In genomic region chr3:98536456-98537017, GRCh38 we compare ENCODE assay signal across 12 cellular contexts. TPM values are rescaled to one million over a fixed set of nuclear protein-coding genes. Genes with fewer than 3 reads are reported as not detected.
DNase-seq lines count a peak whose midpoint lies in the region; ATAC-seq and TF ChIP-seq lines count a peak whose summit lies in the region.
"Had no signal": no experiment of that assay in that cellular context is flagged by ENCODE, and none has a peak within 500 bp of the region (broad histone marks: within the 10 kb centered on the region; RNA-seq: fewer than 3 reads in every experiment).

No MANE protein-coding gene starts in this region.

- H3K36me3 ChIP-seq in mucosa of rectum (ENCODE audit: control insufficient read depth in 2 of 2, insufficient read depth in 2 of 2, low read length in 2 of 2) (no peaks in the 10 kb centered on the region), ovary (no peaks in the 10 kb centered on the region)

- WGBS in ovary, 3 donors = 89 to 91% (median 91%) methylated on average over 6 of the region's 6 CpGs

- peak; percentile 68 for ATAC-seq in GM18867 (IDR thresholded peaks at IDR 0.05; ENCODE audit: unreplicated experiment)
- ATAC-seq in GM21576 (IDR thresholded peaks at IDR 0.05; ENCODE audit: unreplicated experiment) = peak; percentile 74
- peak; percentile 72 for ATAC-seq in HG03457 (IDR thresholded peaks at IDR 0.05; ENCODE audit: unreplicated experiment)

- TF ChIP-seq EP300 in ovary (IDR thresholded peaks at IDR 0.05) = no peak

- no peak for DNase-seq in UCSD-AML1 (lab: John Stamatoyannopoulos, UW; ENCODE audit: unreplicated experiment)
- no peak for DNase-seq in ovary
- DNase-seq in NCI-H69 (lab: John Stamatoyannopoulos, UW) = no peak
- DNase-seq: HCEC 1CT; OCI-M1; stimulated activated naive CD4-positive, alpha-beta T cell had no signal

- H3K4me1 ChIP-seq in mucosa of rectum (ENCODE audit: control insufficient read depth in 2 of 2, insufficient read depth in 2 of 2, low read length in 2 of 2) (no peaks in the 10 kb centered on the region), ovary (ENCODE audit: insufficient read depth) (no peaks in the 10 kb centered on the region)
- H3K4me1 ChIP-seq: parathyroid adenoma had no signal

- H3K27me3 ChIP-seq in mucosa of rectum (ENCODE audit: control insufficient read depth in 2 of 2, insufficient read depth in 2 of 2, low read length in 2 of 2) (no peaks in the 10 kb centered on the region), ovary (no peaks in the 10 kb centered on the region)

- no peak for TF ChIP-seq CTCF in ovary (IDR thresholded peaks at IDR 0.05)

- H3K4me3 ChIP-seq in mucosa of rectum (ENCODE audit: low read length in 2 of 2) = peak overlapping the region in 1 of 2 donors; percentile 1
- H3K4me3 ChIP-seq in ovary = no peak overlapping the region

- intact Hi-C loops in ovary (cut with DNase I) = no loop called here

- H3K27ac ChIP-seq in mucosa of rectum (ENCODE audit: low read depth in 2 of 2, low read length in 2 of 2) (peak overlapping the region; percentile 25 to 58), ovary (no peak overlapping the region)
- H3K27ac ChIP-seq: parathyroid adenoma had no signal

- H3K9me3 ChIP-seq in mucosa of rectum (ENCODE audit: control insufficient read depth in 2 of 2, low read length in 2 of 2) (no peaks in the 10 kb centered on the region), ovary (no peaks in the 10 kb centered on the region)

- no peak for TF ChIP-seq POLR2A in ovary (IDR thresholded peaks at IDR 0.05)

- no peak overlapping the region for H3K9ac ChIP-seq in mucosa of rectum (ENCODE audit: low read depth in 1 of 2, low read length in 2 of 2)
- H3K9ac ChIP-seq: parathyroid adenoma had no signal

RNA-seq across cellular contexts. Expression of gene GPR15, which starts 4.8 kb away (rescaled TPM):
- total RNA-seq in ovary = under 1 TPM in 1 of 7 donors, not detected in 6; 0.23 TPM
- polyA plus RNA-seq in ovary = not detected
- total RNA-seq: fibroblast of villous mesenchyme had no signal

RNA-seq across cellular contexts. Expression of gene CLDND1, which starts 13.8 kb away (rescaled TPM):
- total RNA-seq in ovary = 100 to 1,000 TPM in 2 of 7 donors, 10 to 100 TPM in 5; 82.5 to 155 (median 93.4) TPM
- polyA plus RNA-seq in ovary = 10 to 100 TPM; 75.3 to 98.9 TPM

RNA-seq across cellular contexts. Expression of gene OR5K2, which starts 39.1 kb away (rescaled TPM):
- total RNA-seq in ovary = not detected
- polyA plus RNA-seq in ovary = not detected
- total RNA-seq: fibroblast of villous mesenchyme had no signal

RNA-seq across cellular contexts. Expression of gene CPOX, which starts 56.9 kb away (rescaled TPM):
- 10 to 100 TPM; 11.2 to 19.9 (median 17.1) TPM for total RNA-seq in ovary
- polyA plus RNA-seq in ovary = 10 to 100 TPM; 10.6 to 15.2 TPM

Comparison
In these comparisons a context has a peak if more than half of its experiments do, and no peak if none do; other contexts are left out.
1. H3K27ac ChIP-seq: peak in mucosa of rectum (2 of 2); none in ovary (0 of 2).
2. Peak in every context shown above with its lines, with median percentiles within 50 percentile points of each other: ATAC-seq.